Comparison of ENCODE assay signal across 27 cellular contexts in the genomic region with DNA sequence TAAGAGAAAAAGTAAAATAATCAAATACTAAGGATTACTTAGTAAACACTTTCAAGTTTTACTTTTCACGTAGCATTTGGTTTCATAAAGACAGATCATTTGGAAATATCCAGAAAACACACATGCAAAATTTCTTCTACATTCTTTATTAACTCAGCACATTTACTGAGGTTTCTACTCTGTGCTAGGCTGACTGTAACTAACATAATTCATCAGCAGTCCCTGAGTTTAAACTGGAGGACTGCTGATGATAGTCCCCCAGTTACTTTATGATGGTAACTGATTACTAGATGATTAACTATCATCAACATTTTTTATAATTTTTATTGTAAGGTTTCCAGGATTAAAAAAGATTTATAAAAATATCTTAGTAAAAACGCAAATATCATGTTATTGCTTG. TPM values are rescaled to one million over a fixed set of nuclear protein-coding genes. Genes with fewer than 3 reads are reported as not detected.
A peak's percentile ranks its signal among the peaks of the same experiment; 100 is the strongest.
DNase-seq lines count a peak whose midpoint lies in the region; ATAC-seq and TF ChIP-seq lines count a peak whose summit lies in the region.
"Had no signal": no experiment of that assay in that cellular context is flagged by ENCODE, and none has a peak within 500 bp of the region (broad histone marks: within the 10 kb centered on the region; RNA-seq: fewer than 3 reads in every experiment).

No MANE protein-coding gene starts in this region.

- H3K4me2 ChIP-seq in BLaER1 treated with 17β-estradiol and CSF1 and Interleukin-3, amounts not matched to agents 10 nM and 100 nM = peak overlapping the region in 7 of 11 experiments; percentile 25 to 94 (median 68); a peak in 9 of 22 replicates
- H3K4me2 ChIP-seq in OCI-LY3 (ENCODE audit: low read length) = peak overlapping the region; percentile 68; the same call in 1 of the 2 replicates

- ATAC-seq in activated CD4-positive, alpha-beta T cell treated with anti-CD3 and anti-CD28 coated beads for 36 hours = peak; percentile 38
- ATAC-seq in HG03039 (IDR thresholded peaks at IDR 0.05; ENCODE audit: unreplicated experiment) (no peak), HG02852 (IDR thresholded peaks at IDR 0.05; ENCODE audit: unreplicated experiment) (no peak)
- ATAC-seq: heart right ventricle, lower lobe of right lung, Panc1 had no signal

- TF ChIP-seq EP300 in suprapubic skin (IDR thresholded peaks at IDR 0.05) = no peak

- peaks cover 0 to 100% (median 33%) of the 10 kb centered on the region in 11 experiments; a peak in 13 of 22 replicates for H4K20me1 ChIP-seq in BLaER1 treated with 17β-estradiol and CSF1 and Interleukin-3, amounts not matched to agents 10 nM and 100 nM
- no peaks in the 10 kb centered on the region for H4K20me1 ChIP-seq in OCI-LY3 (ENCODE audit: insufficient read depth, low read length)

- POLR2A ChIA-PET in activated CD4-positive, alpha-beta T cell treated with anti-CD3 and anti-CD28 coated beads for 36 hours (lab: Charles Lee) = interaction anchor here (0.6 to 1.5 kb wide), 3 partner anchors 12 to 143 kb away, joined by 4 to 6 read pairs (median 6); partner anchors contain the start of gene LEF1

- H3K9me3 ChIP-seq in BLaER1 treated with 17β-estradiol and CSF1 and Interleukin-3, amounts not matched to agents 10 nM and 100 nM (replicated peaks in 1 of 11) = peaks cover 0 to 17% (median 0%) of the 10 kb centered on the region in 11 experiments; a peak in 11 of 22 replicates
- H3K9me3 ChIP-seq in OCI-LY3 (ENCODE audit: insufficient read depth, low read length) (no peaks in the 10 kb centered on the region), suprapubic skin (no peaks in the 10 kb centered on the region)
- H3K9me3 ChIP-seq: esophagus muscularis mucosa, heart right ventricle, lower lobe of right lung, stomach, tibial nerve had no signal

- WGBS in suprapubic skin = 81% methylated on average over 2 of the region's 2 CpGs

- H3K36me3 ChIP-seq in BLaER1 treated with 17β-estradiol and CSF1 and Interleukin-3, amounts not matched to agents 10 nM and 100 nM = peaks cover 0 to 84% (median 28%) of the 10 kb centered on the region in 11 experiments; a peak in 16 of 22 replicates
- peaks cover 7% of the 10 kb centered on the region for H3K36me3 ChIP-seq in OCI-LY3 (replicated peaks; ENCODE audit: low read depth, low read length)
- H3K36me3 ChIP-seq in suprapubic skin = no peaks in the 10 kb centered on the region
- H3K36me3 ChIP-seq: esophagus muscularis mucosa, heart right ventricle, lower lobe of right lung, stomach, tibial nerve had no signal

- H3K27me3 Mint-ChIP-seq in activated CD4-positive, alpha-beta T cell treated with anti-CD3 and anti-CD28 coated beads for 36 hours = no peaks in the 10 kb centered on the region
- H3K27me3 Mint-ChIP-seq in activated naive CD8-positive, alpha-beta T cell treated with anti-CD3 and anti-CD28 coated beads for 36 hours = no peaks in the 10 kb centered on the region

- peak overlapping the region; percentile 88 for H3K27ac Mint-ChIP-seq in activated CD4-positive, alpha-beta T cell treated with anti-CD3 and anti-CD28 coated beads for 36 hours
- H3K27ac Mint-ChIP-seq in activated naive CD8-positive, alpha-beta T cell treated with anti-CD3 and anti-CD28 coated beads for 36 hours = peak overlapping the region; percentile 91
- H3K27ac Mint-ChIP-seq: H9 had no signal

- peak overlapping the region in 1 of 11 experiments; percentile 43; a peak in 1 of 22 replicates for H3K27ac ChIP-seq in BLaER1 treated with 17β-estradiol and CSF1 and Interleukin-3, amounts not matched to agents 10 nM and 100 nM
- H3K27ac ChIP-seq in OCI-LY3 (ENCODE audit: low read length) = peak overlapping the region; percentile 19; the same call in 1 of the 2 replicates
- H3K27ac ChIP-seq in suprapubic skin = no peak overlapping the region
- H3K27ac ChIP-seq: esophagus muscularis mucosa, foreskin keratinocyte, heart right ventricle, lower lobe of right lung, stomach, tibial nerve had no signal

- peaks cover 42 to 76% (median 67%) of the 10 kb centered on the region in 11 experiments for H3K27me3 ChIP-seq in BLaER1 treated with 17β-estradiol and CSF1 and Interleukin-3, amounts not matched to agents 10 nM and 100 nM
- H3K27me3 ChIP-seq in OCI-LY3 (ENCODE audit: low read depth, low read length) (no peaks in the 10 kb centered on the region), suprapubic skin (peaks cover 9% of the 10 kb centered on the region)
- H3K27me3 ChIP-seq: foreskin keratinocyte had no signal

- intact Hi-C loops in activated CD4-positive, alpha-beta T cell treated with anti-CD3 and anti-CD28 coated beads for 36 hours (cut with DNase I, micrococcal nuclease) = no loop called here

- H3K36me3 Mint-ChIP-seq in activated CD4-positive, alpha-beta T cell treated with anti-CD3 and anti-CD28 coated beads for 36 hours (ENCODE audit: low read depth) = peaks cover 64% of the 10 kb centered on the region
- H3K36me3 Mint-ChIP-seq in activated naive CD8-positive, alpha-beta T cell treated with anti-CD3 and anti-CD28 coated beads for 36 hours = peaks cover 54% of the 10 kb centered on the region

- DNase-seq in activated CD4-positive, alpha-beta T cell treated with anti-CD3 and anti-CD28 coated beads for 36 hours = no peak
- no peak for DNase-seq in activated CD4-positive, alpha-beta T cell treated with anti-CD3 and anti-CD28 coated beads, Interleukin-2, amount 50 U/mL, for 4 hours
- DNase-seq in activated naive CD8-positive, alpha-beta T cell treated with anti-CD3 and anti-CD28 coated beads for 36 hours = no peak
- no peak for DNase-seq in suprapubic skin (ENCODE audit: low spot score in 2 of 2)
- DNase-seq: activated CD4-positive, alpha-beta T cell treated with anti-CD3 and anti-CD28 coated beads, Interleukin-2, amount 50 U/mL, for 1 hour; activated CD8-positive, alpha-beta memory T cell treated with anti-CD3 and anti-CD28 coated beads, Interleukin-2, amount 50 U/mL, for 48 hours; dermis blood vessel endothelial cell; foreskin keratinocyte; H9; heart right ventricle; kidney glomerular epithelial cell; lower lobe of right lung; NCI-H1105; NCI-H1930; NCI-H524 treated with DMSO at 0.1 percent for 48 hours; nephron progenitor cell; NK-92 treated with Interleukin-12 subunit alpha and Interleukin-12 subunit beta, amount 100 ng/mL, for 24 hours; SIG-M5; stomach had no signal

- no peaks in the 10 kb centered on the region for H3K9me3 Mint-ChIP-seq in activated CD4-positive, alpha-beta T cell treated with anti-CD3 and anti-CD28 coated beads for 36 hours (ENCODE audit: low read depth)
- no peaks in the 10 kb centered on the region for H3K9me3 Mint-ChIP-seq in activated naive CD8-positive, alpha-beta T cell treated with anti-CD3 and anti-CD28 coated beads for 36 hours
- H3K9me3 Mint-ChIP-seq: H9, nephron progenitor cell had no signal

- no peak overlapping the region for H3K4me3 ChIP-seq in BLaER1 treated with 17β-estradiol and CSF1 and Interleukin-3, amounts not matched to agents 10 nM and 100 nM
- H3K4me3 ChIP-seq in OCI-LY3 (ENCODE audit: low read length) = no peak overlapping the region
- no peak overlapping the region for H3K4me3 ChIP-seq in suprapubic skin
- H3K4me3 ChIP-seq: esophagus muscularis mucosa, heart right ventricle, lower lobe of right lung, stomach, tibial nerve had no signal

- no peak overlapping the region for H2AFZ ChIP-seq in OCI-LY3 (ENCODE audit: low read depth, low read length)

- CTCF ChIA-PET in activated CD4-positive, alpha-beta T cell treated with anti-CD3 and anti-CD28 coated beads for 36 hours (lab: Charles Lee) = interaction anchor here (0.6 to 2.1 kb wide), 4 partner anchors 14 to 127 kb away, joined by 3 to 8 read pairs (median 8); no protein-coding TSS in a partner anchor

- TF ChIP-seq POLR2A in suprapubic skin (IDR thresholded peaks at IDR 0.05) = no peak

- peaks cover 77% of the 10 kb centered on the region for H3K4me1 Mint-ChIP-seq in activated CD4-positive, alpha-beta T cell treated with anti-CD3 and anti-CD28 coated beads for 36 hours
- peaks cover 77% of the 10 kb centered on the region for H3K4me1 Mint-ChIP-seq in activated naive CD8-positive, alpha-beta T cell treated with anti-CD3 and anti-CD28 coated beads for 36 hours

- TF ChIP-seq CTCF in OCI-LY3 (IDR thresholded peaks at IDR 0.05; ENCODE audit: low read depth, low read length) (no peak), suprapubic skin (IDR thresholded peaks at IDR 0.05) (no peak)

- peaks cover 35% of the 10 kb centered on the region; the same call in 1 of the 2 replicates for H3K79me2 ChIP-seq in OCI-LY3 (ENCODE audit: low read length)

- no peak overlapping the region for H3K9ac ChIP-seq in BLaER1 treated with 17β-estradiol and CSF1 and Interleukin-3, amounts not matched to agents 10 nM and 100 nM
- H3K9ac ChIP-seq in OCI-LY3 (ENCODE audit: low read length) = no peak overlapping the region

- peak overlapping the region; percentile 64 for H3K4me3 Mint-ChIP-seq in activated CD4-positive, alpha-beta T cell treated with anti-CD3 and anti-CD28 coated beads for 36 hours
- H3K4me3 Mint-ChIP-seq in activated naive CD8-positive, alpha-beta T cell treated with anti-CD3 and anti-CD28 coated beads for 36 hours = peak overlapping the region; percentile 69
- H3K4me3 Mint-ChIP-seq: H9, nephron progenitor cell had no signal

- peaks cover 50 to 95% (median 82%) of the 10 kb centered on the region in 10 experiments for H3K4me1 ChIP-seq in BLaER1 treated with 17β-estradiol and CSF1 and Interleukin-3, amounts not matched to agents 10 nM and 100 nM
- H3K4me1 ChIP-seq in OCI-LY3 (ENCODE audit: low read length) (peaks cover 29% of the 10 kb centered on the region), suprapubic skin (no peaks in the 10 kb centered on the region)
- H3K4me1 ChIP-seq: esophagus muscularis mucosa, heart right ventricle, lower lobe of right lung, stomach, tibial nerve had no signal

RNA-seq across cellular contexts. Expression of gene LEF1, which starts 12.3 kb away (rescaled TPM):
- 100 to 1,000 TPM; 175 to 302 TPM for total RNA-seq in activated CD4-positive, alpha-beta T cell treated with anti-CD3 and anti-CD28 coated beads for 36 hours
- total RNA-seq in activated naive CD8-positive, alpha-beta T cell treated with anti-CD3 and anti-CD28 coated beads for 36 hours = 100 to 1,000 TPM; 211 to 239 TPM
- 10 to 100 TPM in 2 of 4 donors, 1 to 10 TPM in 2; 7.2 to 23.4 (median 14.5) TPM for total RNA-seq in suprapubic skin
- total RNA-seq: G401 had no signal

Comparison
In these comparisons a context has a peak if more than half of its experiments do, and no peak if none do; other contexts are left out.
1. RNA of gene LEF1, which starts 12.3 kb away (total RNA-seq): 175 to 302 TPM in activated CD4-positive, alpha-beta T cell treated with anti-CD3 and anti-CD28 coated beads for 36 hours and 211 to 239 TPM in activated naive CD8-positive, alpha-beta T cell treated with anti-CD3 and anti-CD28 coated beads for 36 hours; 7.2 to 23.4 TPM in suprapubic skin; every median in the first group is over 4 times any median in the second.